In genomic region chr6:28771401-28772267, GRCh38 we compare ENCODE assay signal across 14 cellular contexts.
A peak's percentile ranks its signal among the peaks of the same experiment; 100 is the strongest.
DNase-seq lines count a peak whose midpoint lies in the region; FAIRE-seq and TF ChIP-seq lines count a peak whose summit lies in the region.
"Had no signal": no experiment of that assay in that cellular context is flagged by ENCODE, and none has a peak within 500 bp of the region (broad histone marks: within the 10 kb centered on the region; RNA-seq: fewer than 3 reads in every experiment).

No MANE protein-coding gene starts in this region.

- no peaks in the 10 kb centered on the region for H3K79me2 ChIP-seq in astrocyte (ENCODE audit: insufficient read depth, low read length)

- H3K9me3 Mint-ChIP-seq in MCF 10A (ENCODE audit: unreplicated experiment) = no peaks in the 10 kb centered on the region
- H3K9me3 Mint-ChIP-seq in astrocyte (ENCODE audit: unreplicated experiment) = peaks cover 48% of the 10 kb centered on the region

- H3K27me3 Mint-ChIP-seq in MCF 10A (ENCODE audit: insufficient read depth, unreplicated experiment) (peaks cover 10% of the 10 kb centered on the region), astrocyte (ENCODE audit: low read depth, unreplicated experiment) (peaks cover 96% of the 10 kb centered on the region)

- peaks cover 15% of the 10 kb centered on the region for H3K4me1 Mint-ChIP-seq in MCF 10A (ENCODE audit: insufficient read depth, unreplicated experiment)
- H3K4me1 Mint-ChIP-seq in astrocyte (ENCODE audit: low read depth, unreplicated experiment) = peaks cover 5% of the 10 kb centered on the region

- H3K36me3 ChIP-seq in breast epithelium (no peaks in the 10 kb centered on the region), astrocyte (ENCODE audit: insufficient read depth, low read length) (no peaks in the 10 kb centered on the region)
- H3K36me3 ChIP-seq: esophagus squamous epithelium had no signal

- H4K20me1 ChIP-seq in astrocyte (ENCODE audit: insufficient read depth, low read length) = no peaks in the 10 kb centered on the region

- H3K4me3 Mint-ChIP-seq in MCF 10A (ENCODE audit: unreplicated experiment) = no peak overlapping the region
- H3K4me3 Mint-ChIP-seq in astrocyte (ENCODE audit: unreplicated experiment) = no peak overlapping the region
- H3K4me3 Mint-ChIP-seq: central memory CD8-positive, alpha-beta T cell had no signal

- H3K9ac ChIP-seq in astrocyte (ENCODE audit: low read length) = no peak overlapping the region

- H3K36me3 Mint-ChIP-seq in MCF 10A (ENCODE audit: insufficient read depth, unreplicated experiment) (peaks cover 5% of the 10 kb centered on the region), astrocyte (ENCODE audit: low read depth, unreplicated experiment) (peaks cover 2% of the 10 kb centered on the region)

- no peaks in the 10 kb centered on the region for H3K4me1 ChIP-seq in breast epithelium
- H3K4me1 ChIP-seq in astrocyte (ENCODE audit: insufficient read depth, low read length) = no peaks in the 10 kb centered on the region
- H3K4me1 ChIP-seq: esophagus squamous epithelium had no signal

- DNase-seq in MCF 10A (ENCODE audit: unreplicated experiment) (peak; percentile 28), breast epithelium (ENCODE audit: low spot score in 2 of 2) (no peak), NCI-H748 (lab: John Stamatoyannopoulos, UW; ENCODE audit: unreplicated experiment) (peak; percentile 61), astrocyte (ENCODE audit: low read depth) (no peak), retinal pigment epithelial cell (ENCODE audit: low read depth) (no peak), head of caudate nucleus (no peak), GDM1 (lab: John Stamatoyannopoulos, UW) (no peak)
- no peak for DNase-seq in activated CD4-positive, CD25-positive, alpha-beta regulatory T cell (lab: John Stamatoyannopoulos, UW)
- DNase-seq: activated naive CD4-positive, alpha-beta T cell; esophagus squamous epithelium; NCI-H1105; stimulated activated naive CD8-positive, alpha-beta T cell treated with anti-CD3 and anti-CD28 coated beads, Interleukin-15, amount 100 ng/mL, for 72 hours; SW 1271 had no signal

- CTCF ChIA-PET in MCF 10A (lab: Yijun Ruan, JAX) = interaction anchor here (0.6 kb wide), 2 partner anchors 37 to 300 kb away, joined by 3 read pairs; no protein-coding TSS in a partner anchor

- no TSS peak for BruUV-seq in MCF 10A (replicated peaks; lab: Mats Ljungman, UMichigan)

- TF ChIP-seq CTCF in MCF 10A (IDR thresholded peaks at IDR 0.05; ENCODE audit: unreplicated experiment) (no peak), breast epithelium (IDR thresholded peaks at IDR 0.05) (no peak), astrocyte (IDR thresholded peaks at IDR 0.05; ENCODE audit: insufficient read depth, low read depth, low read length) (no peak), retinal pigment epithelial cell (conservative IDR thresholded peaks at IDR 0.05; ENCODE audit: low read depth, low read length) (peak; percentile 13)

- H3K27ac ChIP-seq in breast epithelium = no peak overlapping the region
- H3K27ac ChIP-seq in astrocyte (ENCODE audit: low read depth, low read length) = no peak overlapping the region
- H3K27ac ChIP-seq: esophagus squamous epithelium had no signal

- no peak overlapping the region for H3K4me2 ChIP-seq in astrocyte (ENCODE audit: low read length)

- intact Hi-C loops in MCF 10A (cut with micrococcal nuclease) (no loop called here), breast epithelium (cut with DNase I; ENCODE audit: low total_unique reads) (no loop called here), head of caudate nucleus (cut with DNase I) (no loop called here)

- TF ChIP-seq POLR2A in breast epithelium (IDR thresholded peaks at IDR 0.05) = no peak

- H3K27me3 ChIP-seq in breast epithelium (peaks cover 5 to 100% of the 10 kb centered on the region in 2 donors), astrocyte (ENCODE audit: insufficient read depth, low read length) (peaks cover 91% of the 10 kb centered on the region)

- H3K9me3 ChIP-seq in breast epithelium (no peaks in the 10 kb centered on the region), astrocyte (ENCODE audit: insufficient read depth, low read depth, low read length) (no peaks in the 10 kb centered on the region)
- H3K9me3 ChIP-seq: esophagus squamous epithelium had no signal

- POLR2A ChIA-PET in MCF 10A (lab: Yijun Ruan, JAX) = interaction anchor here (1.6 kb wide), 1 partner anchor 39 kb away, joined by 4 read pairs; no protein-coding TSS in a partner anchor

- FAIRE-seq in astrocyte (lab: Jason Lieb, UNC) = no peak

- H3K4me3 ChIP-seq in breast epithelium (no peak overlapping the region), astrocyte (ENCODE audit: insufficient read depth, low read depth, low read length) (no peak overlapping the region), retinal pigment epithelial cell (ENCODE audit: low read length) (no peak overlapping the region)
- H3K4me3 ChIP-seq: esophagus squamous epithelium had no signal

- no peak overlapping the region for H3K27ac Mint-ChIP-seq in MCF 10A (ENCODE audit: low read depth, unreplicated experiment)
- peak overlapping the region; percentile 41 for H3K27ac Mint-ChIP-seq in astrocyte (ENCODE audit: unreplicated experiment)
- H3K27ac Mint-ChIP-seq: stimulated activated naive CD8-positive, alpha-beta T cell treated with anti-CD3 and anti-CD28 coated beads, Interleukin-15, amount 100 ng/mL, for 72 hours had no signal

- no peak overlapping the region for H2AFZ ChIP-seq in astrocyte (ENCODE audit: low read depth, low read length)

Comparison
In these comparisons a context has a peak if more than half of its experiments do, and no peak if none do; other contexts are left out.
1. DNase-seq: peak in MCF 10A (single experiment) and NCI-H748 (single experiment); none in breast epithelium (0 of 2), astrocyte (single experiment), retinal pigment epithelial cell (single experiment), head of caudate nucleus (0 of 42), activated CD4-positive, CD25-positive, alpha-beta regulatory T cell (0 of 4) and GDM1 (single experiment).